8 cellular contexts compared by ENCODE assay signal in genomic region chr7:2758673-2759603, GRCh38.
DNase-seq lines count a peak whose midpoint lies in the region; ATAC-seq and TF ChIP-seq lines count a peak whose summit lies in the region.

No MANE protein-coding gene starts in this region.

- peak overlapping the region; percentile 95 for H3K27ac Mint-ChIP-seq in activated T-helper 1 cell treated with anti-CD3 and anti-CD28 coated beads, Interleukin-12 subunit alpha, Interleukin-12 subunit beta, Interleukin-2, Interleukin-4 antibody, amounts not matched to agents 30 ng/mL and 10 ng/mL and 1 ng/mL, durations not matched to agents 14 hours and 24 hours and 36 hours

- H3K36me3 ChIP-seq in left lung: no peaks in the 10 kb centered on the region
- no peaks in the 10 kb centered on the region for H3K36me3 ChIP-seq in tibial artery

- peak overlapping the region; percentile 86 to 88 for H3K27ac ChIP-seq in left lung
- H3K27ac ChIP-seq in tibial artery: peak overlapping the region; percentile 76 to 82

- intact Hi-C loops in activated T-helper 1 cell treated with anti-CD3 and anti-CD28 coated beads, Interleukin-12 subunit alpha, Interleukin-12 subunit beta, Interleukin-2, Interleukin-4 antibody, amounts not matched to agents 30 ng/mL and 10 ng/mL and 1 ng/mL, durations not matched to agents 14 hours and 24 hours and 36 hours (cut with micrococcal nuclease): loop anchor here (1.0 to 5.0 kb wide), 9 partner anchors 14 to 348 kb away; partner anchors contain the start of genes BRAT1, CARD11 and GNA12
- intact Hi-C loops in left lung (cut with DNase I): no loop called here
- intact Hi-C loops in tibial artery (cut with DNase I; ENCODE audit: low total_unique reads): no loop called here

- H3K27me3 Mint-ChIP-seq in activated T-cell treated with anti-CD3 and anti-CD28 coated beads, Interleukin-2, amount 50 U/mL, for 4 hours (ENCODE audit: low read depth): no peaks in the 10 kb centered on the region
- no peaks in the 10 kb centered on the region for H3K27me3 Mint-ChIP-seq in activated T-helper 1 cell treated with anti-CD3 and anti-CD28 coated beads, Interleukin-12 subunit alpha, Interleukin-12 subunit beta, Interleukin-2, Interleukin-4 antibody, amounts not matched to agents 30 ng/mL and 10 ng/mL and 1 ng/mL, durations not matched to agents 14 hours and 24 hours and 36 hours (ENCODE audit: insufficient read depth)

- peaks cover 38% of the 10 kb centered on the region for H3K4me1 Mint-ChIP-seq in activated T-cell treated with anti-CD3 and anti-CD28 coated beads, Interleukin-2, amount 50 U/mL, for 4 hours (ENCODE audit: low read depth)
- peaks cover 55% of the 10 kb centered on the region for H3K4me1 Mint-ChIP-seq in activated T-helper 1 cell treated with anti-CD3 and anti-CD28 coated beads, Interleukin-12 subunit alpha, Interleukin-12 subunit beta, Interleukin-2, Interleukin-4 antibody, amounts not matched to agents 30 ng/mL and 10 ng/mL and 1 ng/mL, durations not matched to agents 14 hours and 24 hours and 36 hours (ENCODE audit: low read depth)

- H3K4me3 Mint-ChIP-seq in activated T-cell treated with anti-CD3 and anti-CD28 coated beads, Interleukin-2, amount 50 U/mL, for 4 hours: peak overlapping the region; percentile 49
- peak overlapping the region; percentile 59 for H3K4me3 Mint-ChIP-seq in activated T-helper 1 cell treated with anti-CD3 and anti-CD28 coated beads, Interleukin-12 subunit alpha, Interleukin-12 subunit beta, Interleukin-2, Interleukin-4 antibody, amounts not matched to agents 30 ng/mL and 10 ng/mL and 1 ng/mL, durations not matched to agents 14 hours and 24 hours and 36 hours

- H3K4me3 ChIP-seq in left lung: no peak overlapping the region
- no peak overlapping the region for H3K4me3 ChIP-seq in tibial artery

- no peaks in the 10 kb centered on the region for H3K9me3 Mint-ChIP-seq in activated T-cell treated with anti-CD3 and anti-CD28 coated beads, Interleukin-2, amount 50 U/mL, for 4 hours
- peaks cover 9% of the 10 kb centered on the region for H3K9me3 Mint-ChIP-seq in activated T-helper 1 cell treated with anti-CD3 and anti-CD28 coated beads, Interleukin-12 subunit alpha, Interleukin-12 subunit beta, Interleukin-2, Interleukin-4 antibody, amounts not matched to agents 30 ng/mL and 10 ng/mL and 1 ng/mL, durations not matched to agents 14 hours and 24 hours and 36 hours

- H3K9me3 ChIP-seq in left lung (no peaks in the 10 kb centered on the region), tibial artery (no peaks in the 10 kb centered on the region)

- peaks cover 28 to 64% of the 10 kb centered on the region in 2 donors for H3K4me1 ChIP-seq in left lung
- peaks cover 5 to 76% (median 61%) of the 10 kb centered on the region in 4 donors for H3K4me1 ChIP-seq in tibial artery

- H3K27me3 ChIP-seq in left lung: no peaks in the 10 kb centered on the region
- H3K27me3 ChIP-seq in tibial artery: no peaks in the 10 kb centered on the region

- DNase-seq in activated T-cell treated with anti-CD3 and anti-CD28 coated beads, Interleukin-2, amount 50 U/mL, for 4 hours: no peak
- DNase-seq in activated T-cell treated with anti-CD3 and anti-CD28 coated beads, Interleukin-2, amount 50 U/mL, for 1 hour: no peak
- no peak for DNase-seq in activated T-helper 1 cell treated with anti-CD3 and anti-CD28 coated beads, Interleukin-12 subunit alpha, Interleukin-12 subunit beta, Interleukin-2, Interleukin-4 antibody, amounts not matched to agents 30 ng/mL and 10 ng/mL and 1 ng/mL, durations not matched to agents 14 hours and 24 hours and 36 hours (ENCODE audit: low spot score)
- DNase-seq in left lung: no peak
- DNase-seq in tibial artery: no peak
- no peak for DNase-seq in activated CD8-positive, alpha-beta memory T cell treated with anti-CD3 and anti-CD28 coated beads for 24 hours
- DNase-seq in foreskin melanocyte: no peak

- TF ChIP-seq CTCF in left lung (IDR thresholded peaks at IDR 0.05) (no peak), tibial artery (IDR thresholded peaks at IDR 0.05) (no peak)

- H3K36me3 Mint-ChIP-seq in activated T-cell treated with anti-CD3 and anti-CD28 coated beads, Interleukin-2, amount 50 U/mL, for 4 hours (ENCODE audit: insufficient read depth): peaks cover 10% of the 10 kb centered on the region
- H3K36me3 Mint-ChIP-seq in activated T-helper 1 cell treated with anti-CD3 and anti-CD28 coated beads, Interleukin-12 subunit alpha, Interleukin-12 subunit beta, Interleukin-2, Interleukin-4 antibody, amounts not matched to agents 30 ng/mL and 10 ng/mL and 1 ng/mL, durations not matched to agents 14 hours and 24 hours and 36 hours (ENCODE audit: low read depth): peaks cover 36% of the 10 kb centered on the region

- peak; percentile 22 to 29 for ATAC-seq in activated T-cell treated with anti-CD3 and anti-CD28 coated beads, Interleukin-2, amount 50 U/mL, for 4 hours
- no peak for ATAC-seq in left lung
- no peak for ATAC-seq in HG03354 (IDR thresholded peaks at IDR 0.05; ENCODE audit: poor library complexity, severe bottlenecking, unreplicated experiment)

Comparison
In these comparisons a context has a peak if more than half of its experiments do, and no peak if none do; other contexts are left out.
1. ATAC-seq: peak in activated T-cell treated with anti-CD3 and anti-CD28 coated beads, Interleukin-2, amount 50 U/mL, for 4 hours (2 of 2); none in left lung (single experiment) and HG03354 (single experiment).